Comparison of ENCODE assay signal across 21 cellular contexts in genomic region chr2:115481842-115482241, GRCh38.
A peak's percentile ranks its signal among the peaks of the same experiment; 100 is the strongest.
DNase-seq lines count a peak whose midpoint lies in the region; ATAC-seq, FAIRE-seq and TF ChIP-seq lines count a peak whose summit lies in the region.
"Had no signal": no experiment of that assay in that cellular context is flagged by ENCODE, and none has a peak within 500 bp of the region (broad histone marks: within the 10 kb centered on the region; RNA-seq: fewer than 3 reads in every experiment).

No MANE protein-coding gene starts in this region.

- intact Hi-C loops in pancreas (cut with DNase I) = no loop called here

- H3K4me1 ChIP-seq in MM.1S (ENCODE audit: low read length) = peaks cover 13% of the 10 kb centered on the region
- H3K4me1 ChIP-seq in pancreas = no peaks in the 10 kb centered on the region
- H3K4me1 ChIP-seq: A549; BLaER1 treated with 17β-estradiol and CSF1 and Interleukin-3, amounts not matched to agents 10 nM and 100 nM; Caco-2 had no signal

- no peak for ATAC-seq in pancreas
- ATAC-seq: A549; CD8-positive, alpha-beta T cell had no signal

- no peaks in the 10 kb centered on the region for H3K27me3 ChIP-seq in MM.1S (replicated peaks; ENCODE audit: insufficient read depth, low read length)
- no peaks in the 10 kb centered on the region for H3K27me3 ChIP-seq in pancreas
- H3K27me3 ChIP-seq: BLaER1 treated with 17β-estradiol and CSF1 and Interleukin-3, amounts not matched to agents 10 nM and 100 nM had no signal

- H3F3A ChIP-seq in MM.1S (ENCODE audit: insufficient read depth, low read length) = no peaks in the 10 kb centered on the region; the same call in 1 of the 2 replicates

- no peaks in the 10 kb centered on the region for H3K9me2 ChIP-seq in MM.1S (replicated peaks; ENCODE audit: insufficient read depth, low read length)

- FAIRE-seq in colon (lab: Jason Lieb, UNC) (peak; percentile 33), pancreas (lab: Jason Lieb, UNC) (peak; percentile 65)
- FAIRE-seq: A549, D721Med, G401.6, GM12891, GM19239 had no signal

- H4K20me1 ChIP-seq in MM.1S (ENCODE audit: insufficient read depth, low read length) = no peaks in the 10 kb centered on the region
- H4K20me1 ChIP-seq: BLaER1 treated with 17β-estradiol and CSF1 and Interleukin-3, amounts not matched to agents 10 nM and 100 nM had no signal

- no peak overlapping the region for H3K4me3 ChIP-seq in MM.1S (ENCODE audit: low read length)
- H3K4me3 ChIP-seq in pancreas = no peak overlapping the region
- H3K4me3 ChIP-seq: A549; BLaER1 treated with 17β-estradiol and CSF1 and Interleukin-3, amounts not matched to agents 10 nM and 100 nM had no signal

- no peaks in the 10 kb centered on the region for H3K9me3 ChIP-seq in MM.1S (replicated peaks; ENCODE audit: insufficient read depth, low read length)
- no peaks in the 10 kb centered on the region for H3K9me3 ChIP-seq in pancreas
- H3K9me3 ChIP-seq: Caco-2 had no signal

- no peak overlapping the region for H3K9ac ChIP-seq in MM.1S (ENCODE audit: low read length)
- H3K9ac ChIP-seq: BLaER1 treated with 17β-estradiol and CSF1 and Interleukin-3, amounts not matched to agents 10 nM and 100 nM had no signal

- H3K36me3 ChIP-seq in MM.1S (replicated peaks; ENCODE audit: insufficient read depth, low read length) (no peaks in the 10 kb centered on the region), pancreas (no peaks in the 10 kb centered on the region)
- H3K36me3 ChIP-seq: BLaER1 treated with 17β-estradiol and CSF1 and Interleukin-3, amounts not matched to agents 10 nM and 100 nM had no signal

- peak overlapping the region; percentile 24; the same call in 1 of the 2 replicates for H3K4me2 ChIP-seq in MM.1S (ENCODE audit: low read depth, low read length)
- H3K4me2 ChIP-seq: A549; BLaER1 treated with 17β-estradiol and CSF1 and Interleukin-3, amounts not matched to agents 10 nM and 100 nM had no signal

- WGBS in pancreas, 2 donors = 88 to 93% methylated on average over 2 of the region's 2 CpGs

- no peak overlapping the region for H2AFZ ChIP-seq in MM.1S (ENCODE audit: low read length)

- no peaks in the 10 kb centered on the region for H3K79me2 ChIP-seq in MM.1S (ENCODE audit: low read length)

- DNase-seq in MM.1S = peak; percentile 56
- no peak for DNase-seq in pancreas
- no peak for DNase-seq in midbrain (lab: John Stamatoyannopoulos, UW)
- no peak for DNase-seq in NCI-H2029 (lab: John Stamatoyannopoulos, UW)
- no peak for DNase-seq in NCI-H1048 (lab: John Stamatoyannopoulos, UW)
- DNase-seq: 8988T; AML-193; Caco-2; Calu3; CD4-positive, alpha-beta T cell; CD8-positive, alpha-beta T cell; DMS79 treated with DMSO at 0.1 percent for 48 hours; GF-D8 had no signal

- TF ChIP-seq CTCF in MM.1S (IDR thresholded peaks at IDR 0.05; ENCODE audit: low read length) (no peak), pancreas (IDR thresholded peaks at IDR 0.05) (no peak)

- peak overlapping the region; percentile 20; the same call in 1 of the 2 replicates for H3K27ac ChIP-seq in MM.1S (ENCODE audit: low read length)
- H3K27ac ChIP-seq in pancreas = no peak overlapping the region
- H3K27ac ChIP-seq: A549; BLaER1 treated with 17β-estradiol and CSF1 and Interleukin-3, amounts not matched to agents 10 nM and 100 nM; C4-2B had no signal
